1 cellular context compared by ENCODE assay signal in genomic region chr11:63938481-63939350, GRCh38.
TF ChIP-seq lines count a peak whose summit lies in the region.

NAA40 (plus strand) TSS chr11:63939002; CDS start chr11:63939097, 95 bp downstream.

TF ChIP-seq in HepG2, 621 proteins besides CTCF, POLR2A, EP300 and RAD21 (continued from another document and continues in another):
- TF ChIP-seq HMGXB3 (CRISPR knock-in tag; IDR thresholded peaks at IDR 0.05; ENCODE audit: borderline replicate concordance) = peak; percentile 41; the same call in 1 of the 2 replicates
- TF ChIP-seq MAFG (CRISPR knock-in tag; IDR thresholded peaks at IDR 0.05) = no peak
- TF ChIP-seq ZNF512 (CRISPR knock-in tag; IDR thresholded peaks at IDR 0.05) = no peak
- TF ChIP-seq ZNF546 (CRISPR knock-in tag; conservative IDR thresholded peaks at IDR 0.05) = peak; percentile 71; the same call in 1 of the 2 replicates
- TF ChIP-seq ISX (CRISPR knock-in tag; conservative IDR thresholded peaks at IDR 0.05) = no peak
- TF ChIP-seq ZBTB8A (CRISPR knock-in tag; IDR thresholded peaks at IDR 0.05; ENCODE audit: borderline replicate concordance, low read depth) = no peak
- no peak for TF ChIP-seq ATF7-NPFF (CRISPR knock-in tag; IDR thresholded peaks at IDR 0.05; ENCODE audit: low read depth)
- no peak for TF ChIP-seq ZBTB20 (CRISPR knock-in tag; IDR thresholded peaks at IDR 0.05; ENCODE audit: borderline replicate concordance, low read depth)
- no peak for TF ChIP-seq HES4 (CRISPR knock-in tag; IDR thresholded peaks at IDR 0.05; ENCODE audit: borderline replicate concordance)
- no peak for TF ChIP-seq MLX (CRISPR knock-in tag; IDR thresholded peaks at IDR 0.05)
- TF ChIP-seq ZKSCAN1 (IDR thresholded peaks at IDR 0.05; ENCODE audit: low read length) = no peak
- TF ChIP-seq ZBTB40 (IDR thresholded peaks at IDR 0.05) = no peak
- 0 out of 2 replicates have a peak, but pooled peaks have one; percentile 19 for TF ChIP-seq ZBTB40 (CRISPR knock-in tag; IDR thresholded peaks at IDR 0.05)
- no peak for TF ChIP-seq ZNF383 (CRISPR knock-in tag; IDR thresholded peaks at IDR 0.05; ENCODE audit: borderline replicate concordance)
- peak; percentile 74 for TF ChIP-seq PHF21A (CRISPR knock-in tag; IDR thresholded peaks at IDR 0.05)
- 0 out of 2 replicates have a peak, but pooled peaks have one; percentile 15 for TF ChIP-seq FOSL2 (CRISPR knock-in tag; IDR thresholded peaks at IDR 0.05)
- no peak for TF ChIP-seq MXD1 (CRISPR knock-in tag; IDR thresholded peaks at IDR 0.05)
- TF ChIP-seq HNRNPL (IDR thresholded peaks at IDR 0.05; ENCODE audit: low read depth, low read length) = no peak
- 0 out of 2 replicates have a peak, but pooled peaks have one; percentile 31 for TF ChIP-seq ERF (CRISPR knock-in tag; IDR thresholded peaks at IDR 0.05)
- TF ChIP-seq HOXD1 (CRISPR knock-in tag; IDR thresholded peaks at IDR 0.05) = 0 out of 2 replicates have a peak, but pooled peaks have one; percentile 30
- 0 out of 2 replicates have a peak, but pooled peaks have one; percentile 3 for TF ChIP-seq SRF (IDR thresholded peaks at IDR 0.05; ENCODE audit: low read depth, low read length)
- no peak for TF ChIP-seq ZNF678 (CRISPR knock-in tag; IDR thresholded peaks at IDR 0.05)
- TF ChIP-seq ZNF552 (CRISPR knock-in tag; IDR thresholded peaks at IDR 0.05; ENCODE audit: borderline replicate concordance) = no peak
- TF ChIP-seq ZBTB39 (CRISPR knock-in tag; IDR thresholded peaks at IDR 0.05) = no peak
- TF ChIP-seq IRF9 (CRISPR knock-in tag; IDR thresholded peaks at IDR 0.05; ENCODE audit: borderline replicate concordance) = peak; percentile 53; the same call in 1 of the 2 replicates
- TF ChIP-seq ZNF879 (CRISPR knock-in tag; IDR thresholded peaks at IDR 0.05) = no peak
- peak; percentile 88 for TF ChIP-seq PHF20 (CRISPR knock-in tag; IDR thresholded peaks at IDR 0.05)
- TF ChIP-seq ZNF382 (CRISPR knock-in tag; IDR thresholded peaks at IDR 0.05; ENCODE audit: borderline replicate concordance) = no peak
- no peak for TF ChIP-seq ZKSCAN8 (CRISPR knock-in tag; IDR thresholded peaks at IDR 0.05; ENCODE audit: borderline replicate concordance)
- TF ChIP-seq ZNF619 (CRISPR knock-in tag; IDR thresholded peaks at IDR 0.05) = no peak
- no peak for TF ChIP-seq ZNF572 (CRISPR knock-in tag; IDR thresholded peaks at IDR 0.05)
- no peak for TF ChIP-seq ZFP36 (IDR thresholded peaks at IDR 0.05; ENCODE audit: borderline replicate concordance, low read depth, low read length, partially characterized antibody)
- TF ChIP-seq ZFP82 (CRISPR knock-in tag; IDR thresholded peaks at IDR 0.05; ENCODE audit: borderline replicate concordance) = no peak
- TF ChIP-seq MAZ (IDR thresholded peaks at IDR 0.05; ENCODE audit: borderline replicate concordance, low read depth, low read length) = peak; percentile 82; the same call in 1 of the 2 replicates
- peak; percentile 75 for TF ChIP-seq MAZ (CRISPR knock-in tag; IDR thresholded peaks at IDR 0.05; ENCODE audit: low read depth)
- TF ChIP-seq SAP130 (CRISPR knock-in tag; IDR thresholded peaks at IDR 0.05; ENCODE audit: low read depth) = peak; percentile 99
- peak; percentile 89 for TF ChIP-seq RFX3 (CRISPR knock-in tag; IDR thresholded peaks at IDR 0.05)
- no peak for TF ChIP-seq SALL2 (CRISPR knock-in tag; IDR thresholded peaks at IDR 0.05)
- TF ChIP-seq ISL2 (CRISPR knock-in tag; IDR thresholded peaks at IDR 0.05) = peak; percentile 18; the same call in 1 of the 2 replicates
- peak; percentile 85 for TF ChIP-seq HDAC1 (CRISPR knock-in tag; IDR thresholded peaks at IDR 0.05)
- TF ChIP-seq CBFB (CRISPR knock-in tag; IDR thresholded peaks at IDR 0.05) = no peak
